Comparison of ENCODE assay signal across 1 cellular context in genomic region chr13:34720618-34721017, GRCh38.
TF ChIP-seq lines count a peak whose summit lies in the region.

No MANE protein-coding gene starts in this region.

TF ChIP-seq in SK-N-SH, 30 proteins besides CTCF, POLR2A, EP300 and RAD21 (continued from another document):
- TF ChIP-seq FOSL2 (IDR thresholded peaks at IDR 0.05; ENCODE audit: borderline replicate concordance, low read depth) (0 out of 2 replicates have a peak, but pooled peaks have one; percentile 7), GABPA (IDR thresholded peaks at IDR 0.05; ENCODE audit: low read depth) (no peak), PBX3 (IDR thresholded peaks at IDR 0.05) (0 out of 2 replicates have a peak, but pooled peaks have one; percentile 2), RCOR1 (IDR thresholded peaks at IDR 0.05; ENCODE audit: low read length) (no peak)
- TF ChIP-seq, protein P1, sequence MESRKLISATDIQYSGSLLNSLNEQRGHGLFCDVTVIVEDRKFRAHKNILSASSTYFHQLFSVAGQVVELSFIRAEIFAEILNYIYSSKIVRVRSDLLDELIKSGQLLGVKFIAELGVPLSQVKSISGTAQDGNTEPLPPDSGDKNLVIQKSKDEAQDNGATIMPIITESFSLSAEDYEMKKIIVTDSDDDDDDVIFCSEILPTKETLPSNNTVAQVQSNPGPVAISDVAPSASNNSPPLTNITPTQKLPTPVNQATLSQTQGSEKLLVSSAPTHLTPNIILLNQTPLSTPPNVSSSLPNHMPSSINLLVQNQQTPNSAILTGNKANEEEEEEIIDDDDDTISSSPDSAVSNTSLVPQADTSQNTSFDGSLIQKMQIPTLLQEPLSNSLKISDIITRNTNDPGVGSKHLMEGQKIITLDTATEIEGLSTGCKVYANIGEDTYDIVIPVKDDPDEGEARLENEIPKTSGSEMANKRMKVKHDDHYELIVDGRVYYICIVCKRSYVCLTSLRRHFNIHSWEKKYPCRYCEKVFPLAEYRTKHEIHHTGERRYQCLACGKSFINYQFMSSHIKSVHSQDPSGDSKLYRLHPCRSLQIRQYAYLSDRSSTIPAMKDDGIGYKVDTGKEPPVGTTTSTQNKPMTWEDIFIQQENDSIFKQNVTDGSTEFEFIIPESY (IDR thresholded peaks at IDR 0.05; ENCODE audit: borderline replicate concordance, low read depth) = no peak
